12 cellular contexts compared by ENCODE assay signal in the genomic region with DNA sequence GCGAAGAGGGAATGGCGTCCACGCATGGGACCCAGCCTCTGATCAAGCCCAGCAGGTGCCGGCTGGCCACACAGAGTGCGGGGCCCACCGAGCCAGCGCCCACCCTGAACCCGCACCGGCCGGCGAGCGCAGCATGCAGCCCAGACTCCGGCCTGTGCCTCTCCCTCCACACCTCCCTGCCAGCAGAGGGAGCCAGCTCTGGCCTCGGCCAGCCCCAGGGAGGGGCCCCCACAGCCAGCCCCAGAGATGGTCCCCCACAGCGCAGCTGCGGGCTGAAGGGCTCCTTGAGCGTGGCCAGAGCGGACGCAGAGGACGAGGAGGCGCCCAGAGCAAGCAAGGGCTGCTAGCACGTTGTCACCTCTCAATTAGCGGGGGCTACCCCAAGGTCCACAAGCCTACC.
"Had no signal": no experiment of that assay in that cellular context is flagged by ENCODE, and none has a peak within 500 bp of the region (broad histone marks: within the 10 kb centered on the region; RNA-seq: fewer than 3 reads in every experiment).

No MANE protein-coding gene starts in this region.

- H3K4me3 ChIP-seq: heart left ventricle, mucosa of descending colon, pancreas had no signal

- ATAC-seq: effector memory CD8-positive, alpha-beta T cell; mucosa of descending colon; naive thymus-derived CD4-positive, alpha-beta T cell; pancreas; stimulated activated naive B cell treated with anti-CD40 and anti-IgM and Interleukin-4, amounts not matched to agents 10 μg/mL and 1 μg/mL and 100 μg/mL, for 72 hours had no signal

- H3K27me3 ChIP-seq: heart left ventricle, pancreas had no signal

- H3K4me1 ChIP-seq: heart left ventricle, pancreas had no signal

- FAIRE-seq: frontal cortex, pancreas, TTC549 had no signal

- H3K36me3 ChIP-seq: heart left ventricle, pancreas had no signal

- H3K27ac ChIP-seq: heart left ventricle, pancreas had no signal

- DNase-seq: activated naive CD8-positive, alpha-beta T cell treated with anti-CD3 and anti-CD28 coated beads for 36 hours; amygdala; dermis blood vessel endothelial cell; effector memory CD8-positive, alpha-beta T cell; heart left ventricle; mammary epithelial cell; mucosa of descending colon; naive thymus-derived CD4-positive, alpha-beta T cell; stimulated activated naive B cell treated with anti-CD40 and anti-IgM and Interleukin-4, amounts not matched to agents 10 μg/mL and 1 μg/mL and 100 μg/mL, for 72 hours had no signal

- H3K9me3 ChIP-seq: heart left ventricle, mucosa of descending colon, pancreas had no signal
